ENCODE assay signal across 33 cellular contexts in genomic region chr11:133249065-133249464, GRCh38.
"Had no signal": no experiment of that assay in that cellular context is flagged by ENCODE, and none has a peak within 500 bp of the region (broad histone marks: within the 10 kb centered on the region; RNA-seq: fewer than 3 reads in every experiment).

No MANE protein-coding gene starts in this region.

- H3K4me1 Mint-ChIP-seq: activated B cell treated with CpG ODN at 0.5 μM for 24 hours; activated CD8-positive, alpha-beta memory T cell treated with anti-CD3 and anti-CD28 coated beads, Interleukin-2, amount 10 ng/mL, durations not matched to agents 7 days and 5 days; activated naive CD4-positive, alpha-beta T cell treated with anti-CD3 and anti-CD28 coated beads, Interleukin-2, amount 50 U/mL, for 24 hours; activated naive CD8-positive, alpha-beta T cell treated with anti-CD3 and anti-CD28 coated beads for 36 hours; activated naive CD8-positive, alpha-beta T cell treated with anti-CD3 and anti-CD28 coated beads, Interleukin-2, amount 50 U/mL, for 24 hours had no signal

- ATAC-seq: activated CD4-positive, CD25-positive, alpha-beta regulatory T cell treated with anti-CD3 and anti-CD28 coated beads, Interleukin-2, amount 50 U/mL, for 24 hours; activated CD8-positive, alpha-beta memory T cell treated with anti-CD3 and anti-CD28 coated beads, Interleukin-2, amount 10 ng/mL, durations not matched to agents 7 days and 5 days; activated CD8-positive, alpha-beta T cell treated with anti-CD3 and anti-CD28 coated beads, Interleukin-2, amount 10 ng/mL, durations not matched to agents 7 days and 5 days; activated naive CD8-positive, alpha-beta T cell treated with anti-CD3 and anti-CD28 coated beads, Interleukin-2, amount 50 U/mL, for 24 hours; body of pancreas; effector memory CD8-positive, alpha-beta T cell; gastroesophageal sphincter had no signal

- H3K27ac Mint-ChIP-seq: activated B cell treated with CpG ODN at 0.5 μM for 24 hours; activated CD4-positive, alpha-beta memory T cell treated with anti-CD3 and anti-CD28 coated beads for 36 hours; activated CD8-positive, alpha-beta memory T cell treated with anti-CD3 and anti-CD28 coated beads, Interleukin-2, amount 10 ng/mL, durations not matched to agents 7 days and 5 days; activated CD8-positive, alpha-beta T cell treated with anti-CD3 and anti-CD28 coated beads, Interleukin-2, amount 10 ng/mL, durations not matched to agents 7 days and 5 days; activated naive CD4-positive, alpha-beta T cell treated with anti-CD3 and anti-CD28 coated beads for 36 hours; activated naive CD4-positive, alpha-beta T cell treated with anti-CD3 and anti-CD28 coated beads, Interleukin-2, amount 50 U/mL, for 24 hours; activated naive CD8-positive, alpha-beta T cell treated with anti-CD3 and anti-CD28 coated beads for 36 hours; activated naive CD8-positive, alpha-beta T cell treated with anti-CD3 and anti-CD28 coated beads, Interleukin-2, amount 50 U/mL, for 24 hours; activated T-helper 2 cell treated with anti-CD3 and anti-CD28 coated beads, Interferon-gamma antibody, Interleukin-2, Interleukin-4, amounts not matched to agents 10 μg/mL and 5 μg/mL and 100 μg/mL, durations not matched to agents 14 hours and 24 hours and 36 hours; effector memory CD8-positive, alpha-beta T cell had no signal

- DNase-seq: activated B cell treated with CpG ODN at 0.5 μM for 24 hours; activated CD4-positive, alpha-beta memory T cell treated with anti-CD3 and anti-CD28 coated beads for 36 hours; activated CD4-positive, alpha-beta T cell treated with anti-CD3 and anti-CD28 coated beads for 48 hours; activated CD8-positive, alpha-beta memory T cell treated with anti-CD3 and anti-CD28 coated beads, Interleukin-2, amount 10 ng/mL, durations not matched to agents 7 days and 5 days; activated CD8-positive, alpha-beta memory T cell treated with anti-CD3 and anti-CD28 coated beads, Interleukin-2, amount 50 U/mL, for 4 hours; activated CD8-positive, alpha-beta T cell treated with anti-CD3 and anti-CD28 coated beads, Interleukin-2, amount 10 ng/mL, durations not matched to agents 7 days and 5 days; activated effector memory CD4-positive, alpha-beta T cell treated with anti-CD3 and anti-CD28 coated beads, Interleukin-2, amount 50 U/mL, for 16 hours; activated naive CD4-positive, alpha-beta T cell treated with anti-CD3 and anti-CD28 coated beads for 36 hours; activated naive CD8-positive, alpha-beta T cell treated with anti-CD3 and anti-CD28 coated beads for 36 hours; activated naive CD8-positive, alpha-beta T cell treated with anti-CD3 and anti-CD28 coated beads, Interleukin-2, amount 50 U/mL, for 24 hours; activated T-cell treated with anti-CD3 and anti-CD28 coated beads, Interleukin-2, amount 50 U/mL, for 1 hour; activated T-cell treated with anti-CD3 and anti-CD28 coated beads, Interleukin-2, amount 50 U/mL, for 48 hours; adrenal gland; amygdala; aorta; body of pancreas; caudate nucleus; cortex of kidney; dermis blood vessel endothelial cell; effector CD4-positive, alpha-beta T cell; effector memory CD8-positive, alpha-beta T cell; esophagus squamous epithelium; foreskin melanocyte; T-helper 2 cell had no signal

- H3K4me3 ChIP-seq: adrenal gland, body of pancreas, esophagus squamous epithelium, gastroesophageal sphincter had no signal

- FAIRE-seq: colon, endometrium, endothelial cell of umbilical vein had no signal

- H3K36me3 ChIP-seq: adrenal gland, esophagus squamous epithelium, gastroesophageal sphincter had no signal

- H3K4me3 Mint-ChIP-seq: activated B cell treated with CpG ODN at 0.5 μM for 24 hours; activated CD4-positive, alpha-beta memory T cell treated with anti-CD3 and anti-CD28 coated beads for 36 hours; activated CD8-positive, alpha-beta memory T cell treated with anti-CD3 and anti-CD28 coated beads, Interleukin-2, amount 10 ng/mL, durations not matched to agents 7 days and 5 days; activated CD8-positive, alpha-beta T cell treated with anti-CD3 and anti-CD28 coated beads, Interleukin-2, amount 10 ng/mL, durations not matched to agents 7 days and 5 days; activated naive CD4-positive, alpha-beta T cell treated with anti-CD3 and anti-CD28 coated beads for 36 hours; activated naive CD4-positive, alpha-beta T cell treated with anti-CD3 and anti-CD28 coated beads, Interleukin-2, amount 50 U/mL, for 24 hours; activated naive CD8-positive, alpha-beta T cell treated with anti-CD3 and anti-CD28 coated beads for 36 hours; activated naive CD8-positive, alpha-beta T cell treated with anti-CD3 and anti-CD28 coated beads, Interleukin-2, amount 50 U/mL, for 24 hours; activated T-helper 1 cell treated with anti-CD3 and anti-CD28 coated beads, Interleukin-12 subunit alpha, Interleukin-12 subunit beta, Interleukin-2, Interleukin-4 antibody, amounts not matched to agents 30 ng/mL and 10 ng/mL and 1 ng/mL, durations not matched to agents 14 hours and 24 hours and 36 hours; effector memory CD8-positive, alpha-beta T cell had no signal

- H3K27ac ChIP-seq: adrenal gland, body of pancreas, epithelial cell of prostate, esophagus squamous epithelium, gastroesophageal sphincter had no signal

- H3K27me3 ChIP-seq: adrenal gland, esophagus squamous epithelium had no signal

- H3K27me3 Mint-ChIP-seq: activated B cell treated with CpG ODN at 0.5 μM for 24 hours; activated CD4-positive, alpha-beta memory T cell treated with anti-CD3 and anti-CD28 coated beads for 36 hours; activated CD8-positive, alpha-beta memory T cell treated with anti-CD3 and anti-CD28 coated beads, Interleukin-2, amount 10 ng/mL, durations not matched to agents 7 days and 5 days; activated naive CD4-positive, alpha-beta T cell treated with anti-CD3 and anti-CD28 coated beads, Interleukin-2, amount 50 U/mL, for 24 hours; activated naive CD8-positive, alpha-beta T cell treated with anti-CD3 and anti-CD28 coated beads, Interleukin-2, amount 50 U/mL, for 24 hours; effector memory CD8-positive, alpha-beta T cell had no signal

- H3K9me3 ChIP-seq: adrenal gland, body of pancreas, esophagus squamous epithelium, gastroesophageal sphincter had no signal

- H3K36me3 Mint-ChIP-seq: activated CD4-positive, alpha-beta memory T cell treated with anti-CD3 and anti-CD28 coated beads for 36 hours; activated CD8-positive, alpha-beta memory T cell treated with anti-CD3 and anti-CD28 coated beads, Interleukin-2, amount 10 ng/mL, durations not matched to agents 7 days and 5 days; activated naive CD4-positive, alpha-beta T cell treated with anti-CD3 and anti-CD28 coated beads, Interleukin-2, amount 50 U/mL, for 24 hours; activated naive CD8-positive, alpha-beta T cell treated with anti-CD3 and anti-CD28 coated beads for 36 hours had no signal

- H3K9me3 Mint-ChIP-seq: activated CD4-positive, alpha-beta memory T cell treated with anti-CD3 and anti-CD28 coated beads for 36 hours; activated naive CD4-positive, alpha-beta T cell treated with anti-CD3 and anti-CD28 coated beads, Interleukin-2, amount 50 U/mL, for 24 hours; activated naive CD8-positive, alpha-beta T cell treated with anti-CD3 and anti-CD28 coated beads, Interleukin-2, amount 50 U/mL, for 24 hours; activated T-helper 1 cell treated with anti-CD3 and anti-CD28 coated beads, Interleukin-12 subunit alpha, Interleukin-12 subunit beta, Interleukin-2, Interleukin-4 antibody, amounts not matched to agents 30 ng/mL and 10 ng/mL and 1 ng/mL, durations not matched to agents 14 hours and 24 hours and 36 hours; activated T-helper 2 cell treated with anti-CD3 and anti-CD28 coated beads, Interferon-gamma antibody, Interleukin-2, Interleukin-4, amounts not matched to agents 10 μg/mL and 5 μg/mL and 100 μg/mL, durations not matched to agents 14 hours and 24 hours and 36 hours had no signal

- H3K4me1 ChIP-seq: adrenal gland, body of pancreas, esophagus squamous epithelium, gastroesophageal sphincter had no signal
